Comparison of ENCODE assay signal across 19 cellular contexts in genomic region chr15:84740691-84741090, GRCh38. TPM values are rescaled to one million over a fixed set of nuclear protein-coding genes. Genes with fewer than 3 reads are reported as not detected.
DNase-seq lines count a peak whose midpoint lies in the region; ATAC-seq and TF ChIP-seq lines count a peak whose summit lies in the region.
"Had no signal": no experiment of that assay in that cellular context is flagged by ENCODE, and none has a peak within 500 bp of the region (broad histone marks: within the 10 kb centered on the region; RNA-seq: fewer than 3 reads in every experiment).

No MANE protein-coding gene starts in this region.

- no peak for TF ChIP-seq CTCF in activated CD8-positive, alpha-beta T cell treated with anti-CD3 and anti-CD28 coated beads for 36 hours (IDR thresholded peaks at IDR 0.05)
- TF ChIP-seq CTCF in KMS-11 (conservative IDR thresholded peaks at IDR 0.05; ENCODE audit: low read depth, low read length) (no peak), transverse colon (IDR thresholded peaks at IDR 0.05) (no peak), SK-N-SH (IDR thresholded peaks at IDR 0.05) (no peak)

- no peak for TF ChIP-seq EP300 in transverse colon (IDR thresholded peaks at IDR 0.05; ENCODE audit: low read depth)
- TF ChIP-seq EP300 in SK-N-SH (IDR thresholded peaks at IDR 0.05; ENCODE audit: borderline replicate concordance in 1 of 2, low read depth in 1 of 2, low read length in 1 of 2) = no peak

- DNase-seq in activated CD8-positive, alpha-beta T cell treated with anti-CD3 and anti-CD28 coated beads, Interleukin-2, amount 10 ng/mL, durations not matched to agents 7 days and 5 days = no peak
- DNase-seq in activated CD8-positive, alpha-beta T cell treated with anti-CD3 and anti-CD28 coated beads for 36 hours = no peak
- DNase-seq in fibroblast of gingiva (ENCODE audit: low read depth) = peak; percentile 22
- no peak for DNase-seq in transverse colon
- no peak for DNase-seq in stimulated activated CD4-positive, alpha-beta T cell treated with anti-CD3 and anti-CD28 coated beads, Interleukin-1b, Interleukin-23, amount 100 ng/mL, for 48 hours
- DNase-seq in SK-N-SH = no peak
- DNase-seq: DMS79 treated with DMSO at 0.1 percent for 48 hours, GDM1, GOT3, KG1, NCI-H1105, NCI-H187 treated with DMSO at 0.1 percent for 48 hours, NCI-H2171, NCI-H510A had no signal

- H4K20me1 ChIP-seq in KMS-11 (ENCODE audit: insufficient read depth) (no peaks in the 10 kb centered on the region), SK-N-SH (ENCODE audit: insufficient read depth) (no peaks in the 10 kb centered on the region)

- H3K36me3 ChIP-seq in KMS-11 (ENCODE audit: insufficient read depth) = no peaks in the 10 kb centered on the region
- H3K36me3 ChIP-seq in transverse colon = no peaks in the 10 kb centered on the region
- no peaks in the 10 kb centered on the region for H3K36me3 ChIP-seq in SK-N-SH (replicated peaks in 1 of 2; ENCODE audit: control insufficient read depth in 1 of 2, insufficient read depth in 2 of 2, low read length in 1 of 2)

- H3K4me1 Mint-ChIP-seq in activated CD8-positive, alpha-beta T cell treated with anti-CD3 and anti-CD28 coated beads, Interleukin-2, amount 10 ng/mL, durations not matched to agents 7 days and 5 days (ENCODE audit: low read depth) = peaks cover 29% of the 10 kb centered on the region
- peaks cover 40% of the 10 kb centered on the region for H3K4me1 Mint-ChIP-seq in activated CD8-positive, alpha-beta T cell treated with anti-CD3 and anti-CD28 coated beads for 36 hours (ENCODE audit: low read depth)

- no peaks in the 10 kb centered on the region for H3K27me3 Mint-ChIP-seq in activated CD8-positive, alpha-beta T cell treated with anti-CD3 and anti-CD28 coated beads, Interleukin-2, amount 10 ng/mL, durations not matched to agents 7 days and 5 days (ENCODE audit: low read depth)
- H3K27me3 Mint-ChIP-seq in activated CD8-positive, alpha-beta T cell treated with anti-CD3 and anti-CD28 coated beads for 36 hours = no peaks in the 10 kb centered on the region

- 72 to 73% methylated on average over 2 to 4 of the region's 4 CpGs for WGBS in transverse colon (ENCODE audit: low coverage in 1 of 2), 2 donors
- 91% methylated on average over 4 of the region's 4 CpGs for WGBS in SK-N-SH (ENCODE audit: low lambda C conversion rate)

- H2AFZ ChIP-seq in KMS-11 (ENCODE audit: low read depth) (no peak overlapping the region), SK-N-SH (ENCODE audit: low read depth) (no peak overlapping the region)

- peak overlapping the region; percentile 18 for H3K4me2 ChIP-seq in KMS-11
- H3K4me2 ChIP-seq in SK-N-SH = no peak overlapping the region
- H3K4me2 ChIP-seq: A549 had no signal

- CTCF ChIA-PET in activated CD8-positive, alpha-beta T cell treated with anti-CD3 and anti-CD28 coated beads, Interleukin-2, amount 10 ng/mL, durations not matched to agents 7 days and 5 days (lab: Charles Lee) = interaction anchor here (1.5 kb wide), 1 partner anchor 85 kb away, joined by 4 read pairs; no protein-coding TSS in a partner anchor
- CTCF ChIA-PET in activated CD8-positive, alpha-beta T cell treated with anti-CD3 and anti-CD28 coated beads for 36 hours (lab: Charles Lee) = interaction anchor here (1.0 kb wide), 1 partner anchor 8 kb away, joined by 3 read pairs; no protein-coding TSS in a partner anchor
- CTCF ChIA-PET in SK-N-SH (lab: Yijun Ruan, JAX) = interaction anchor here (1.5 kb wide), 1 partner anchor 187 kb away, joined by 3 read pairs; no protein-coding TSS in a partner anchor

- no peaks in the 10 kb centered on the region for H3K9me2 ChIP-seq in SK-N-SH

- POLR2A ChIA-PET in activated CD8-positive, alpha-beta T cell treated with anti-CD3 and anti-CD28 coated beads, Interleukin-2, amount 10 ng/mL, durations not matched to agents 7 days and 5 days (lab: Charles Lee) = no interaction called here
- POLR2A ChIA-PET in activated CD8-positive, alpha-beta T cell treated with anti-CD3 and anti-CD28 coated beads for 36 hours (lab: Charles Lee) = interaction anchor here (0.6 to 1.1 kb wide), 3 partner anchors 9 to 104 kb away, joined by 3 to 5 read pairs (median 4); no protein-coding TSS in a partner anchor
- POLR2A ChIA-PET in SK-N-SH (lab: Yijun Ruan, JAX) = no interaction called here

- H3K4me1 ChIP-seq in KMS-11 (ENCODE audit: low read depth, poor library complexity, severe bottlenecking) (peaks cover 85% of the 10 kb centered on the region), transverse colon (peaks cover 0 to 39% (median 17%) of the 10 kb centered on the region in 4 donors), SK-N-SH (ENCODE audit: control insufficient read depth in 1 of 2, insufficient read depth in 2 of 2, low read depth in 1 of 2, low read length in 1 of 2) (no peaks in the 10 kb centered on the region)

- H3K9me3 Mint-ChIP-seq in activated CD8-positive, alpha-beta T cell treated with anti-CD3 and anti-CD28 coated beads, Interleukin-2, amount 10 ng/mL, durations not matched to agents 7 days and 5 days (ENCODE audit: insufficient read depth) = no peaks in the 10 kb centered on the region
- H3K9me3 Mint-ChIP-seq in activated CD8-positive, alpha-beta T cell treated with anti-CD3 and anti-CD28 coated beads for 36 hours = no peaks in the 10 kb centered on the region

- no peak for TF ChIP-seq POLR2A in transverse colon (IDR thresholded peaks at IDR 0.05)

- TF ChIP-seq RAD21 in SK-N-SH (IDR thresholded peaks at IDR 0.05; ENCODE audit: low read length) = no peak

- H3K27ac Mint-ChIP-seq in activated CD8-positive, alpha-beta T cell treated with anti-CD3 and anti-CD28 coated beads, Interleukin-2, amount 10 ng/mL, durations not matched to agents 7 days and 5 days = peak overlapping the region; percentile 35
- no peak overlapping the region for H3K27ac Mint-ChIP-seq in activated CD8-positive, alpha-beta T cell treated with anti-CD3 and anti-CD28 coated beads for 36 hours

- no peak overlapping the region for H3K9ac ChIP-seq in KMS-11
- no peak overlapping the region for H3K9ac ChIP-seq in SK-N-SH

- H3K27ac ChIP-seq in KMS-11 (peak overlapping the region; percentile 25; the same call in 1 of the 2 replicates), transverse colon (peak overlapping the region; percentile 44 to 82 (median 67)), SK-N-SH (ENCODE audit: low read depth in 2 of 2, low read length in 1 of 2) (no peak overlapping the region)
- H3K27ac ChIP-seq: C4-2B had no signal

- H3K9me3 ChIP-seq in transverse colon = no peaks in the 10 kb centered on the region
- H3K9me3 ChIP-seq in SK-N-SH = no peaks in the 10 kb centered on the region
- H3K9me3 ChIP-seq: A549 had no signal

- H3K4me3 Mint-ChIP-seq in activated CD8-positive, alpha-beta T cell treated with anti-CD3 and anti-CD28 coated beads, Interleukin-2, amount 10 ng/mL, durations not matched to agents 7 days and 5 days = no peak overlapping the region
- H3K4me3 Mint-ChIP-seq in activated CD8-positive, alpha-beta T cell treated with anti-CD3 and anti-CD28 coated beads for 36 hours = no peak overlapping the region

- H3K27me3 ChIP-seq in KMS-11 (ENCODE audit: insufficient read depth, low read depth) (no peaks in the 10 kb centered on the region), transverse colon (no peaks in the 10 kb centered on the region), SK-N-SH (ENCODE audit: insufficient read depth) (no peaks in the 10 kb centered on the region)

- H3K36me3 Mint-ChIP-seq in activated CD8-positive, alpha-beta T cell treated with anti-CD3 and anti-CD28 coated beads, Interleukin-2, amount 10 ng/mL, durations not matched to agents 7 days and 5 days (ENCODE audit: low read depth) = peaks cover 5% of the 10 kb centered on the region
- peaks cover 1% of the 10 kb centered on the region for H3K36me3 Mint-ChIP-seq in activated CD8-positive, alpha-beta T cell treated with anti-CD3 and anti-CD28 coated beads for 36 hours (ENCODE audit: low read depth)

- H3K79me2 ChIP-seq in KMS-11 (ENCODE audit: insufficient read depth, low read depth) (peaks cover 7% of the 10 kb centered on the region; the same call in 1 of the 2 replicates), SK-N-SH (ENCODE audit: insufficient read depth) (0 out of 2 replicates have a peak, but pooled peaks cover under 1% of the 10 kb centered on the region)

- no peak for ATAC-seq in activated CD8-positive, alpha-beta T cell treated with anti-CD3 and anti-CD28 coated beads, Interleukin-2, amount 10 ng/mL, durations not matched to agents 7 days and 5 days
- ATAC-seq in activated CD8-positive, alpha-beta T cell treated with anti-CD3 and anti-CD28 coated beads for 36 hours = no peak
- ATAC-seq in SK-N-SH treated with all-trans-retinoic acid at 6 μM for 48 hours = no peak
- ATAC-seq: Right ventricle myocardium inferior had no signal

- intact Hi-C loops in activated CD8-positive, alpha-beta T cell treated with anti-CD3 and anti-CD28 coated beads for 36 hours (cut with micrococcal nuclease) = no loop called here
- intact Hi-C loops in transverse colon (cut with DNase I; ENCODE audit: low total_unique reads) = no loop called here

- H3K4me3 ChIP-seq in KMS-11 (IDR thresholded peaks at IDR 0.05; ENCODE audit: insufficient read depth, low read depth, low read length) (no peak overlapping the region), transverse colon (no peak overlapping the region), SK-N-SH (ENCODE audit: low read depth in 2 of 2, low read length in 1 of 2) (no peak overlapping the region)
- H3K4me3 ChIP-seq: A549 had no signal

- in situ Hi-C loops in transverse colon (cut with MboI; ENCODE audit: low pct_ligation_motif_present in 1 of 4, low pct_unique_long_range_greater_than_20kb in 1 of 4, low sequenced_read_pairs in 3 of 4) = no loop called here

- no peaks in the 10 kb centered on the region for H3F3A ChIP-seq in SK-N-SH (replicated peaks; ENCODE audit: insufficient read depth)

TF ChIP-seq in SK-N-SH, 30 proteins besides CTCF, POLR2A, EP300 and RAD21 (continues in another document):
- TF ChIP-seq SIN3A (IDR thresholded peaks at IDR 0.05; ENCODE audit: borderline replicate concordance, low read depth, low read length) = no peak
- TF ChIP-seq CHD2 (IDR thresholded peaks at IDR 0.05; ENCODE audit: low read length, partially characterized antibody) = no peak

RNA-seq across cellular contexts. Expression of gene ZNF592, which starts 7.7 kb away (rescaled TPM):
- 10 to 100 TPM; 36.5 to 36.6 TPM for total RNA-seq in activated CD8-positive, alpha-beta T cell treated with anti-CD3 and anti-CD28 coated beads, Interleukin-2, amount 10 ng/mL, durations not matched to agents 7 days and 5 days
- 10 to 100 TPM; 18.1 to 18.3 TPM for total RNA-seq in activated CD8-positive, alpha-beta T cell treated with anti-CD3 and anti-CD28 coated beads for 36 hours
- 10 to 100 TPM; 23.5 to 41.1 (median 26.5) TPM for total RNA-seq in transverse colon
- polyA plus RNA-seq in SK-N-SH (2012; rRNA removed) = 8.0 and 8.7 TPM in 2 replicates
- polyA plus RNA-seq in SK-N-SH (2012; cell fraction: cytosol; rRNA removed) = 4.2 and 5.8 TPM in 2 replicates
- 18.7 and 18.8 TPM in 2 replicates for polyA plus RNA-seq in SK-N-SH (2012; cell fraction: nucleus; rRNA removed)

RNA-seq across cellular contexts. Expression of gene SEC11A, which starts 24.8 kb away (rescaled TPM):
- total RNA-seq in activated CD8-positive, alpha-beta T cell treated with anti-CD3 and anti-CD28 coated beads, Interleukin-2, amount 10 ng/mL, durations not matched to agents 7 days and 5 days = 100 to 1,000 TPM; 117 to 119 TPM
- total RNA-seq in activated CD8-positive, alpha-beta T cell treated with anti-CD3 and anti-CD28 coated beads for 36 hours = 10 to 100 TPM; 82.3 to 87.8 TPM
- 100 to 1,000 TPM in 2 of 4 donors, 10 to 100 TPM in 2; 19.9 to 124 (median 83.0) TPM for total RNA-seq in transverse colon
- 107 and 134 TPM in 2 replicates for polyA plus RNA-seq in SK-N-SH (2012; rRNA removed)
- polyA plus RNA-seq in SK-N-SH (2012; cell fraction: cytosol; rRNA removed) = 179 and 266 TPM in 2 replicates
- 16.4 and 38.3 TPM in 2 replicates for polyA plus RNA-seq in SK-N-SH (2012; cell fraction: nucleus; rRNA removed)

Comparison
In these comparisons a context has a peak if more than half of its experiments do, and no peak if none do; other contexts are left out.
1. H3K27ac ChIP-seq: peak in KMS-11 (single experiment) and transverse colon (4 of 4); none in SK-N-SH (0 of 2).